11 cellular contexts compared by ENCODE assay signal in genomic region chrX:105837227-105837626, GRCh38.
DNase-seq lines count a peak whose midpoint lies in the region; ATAC-seq and TF ChIP-seq lines count a peak whose summit lies in the region.
"Had no signal": no experiment of that assay in that cellular context is flagged by ENCODE, and none has a peak within 500 bp of the region (broad histone marks: within the 10 kb centered on the region; RNA-seq: fewer than 3 reads in every experiment).

No MANE protein-coding gene starts in this region.

- peak; percentile 42 for DNase-seq in DMS53 (lab: John Stamatoyannopoulos, UW)
- no peak for DNase-seq in DMS53 treated with DMSO at 0.1 percent for 48 hours (lab: John Stamatoyannopoulos, UW; ENCODE audit: unreplicated experiment)
- peak; percentile 85 for DNase-seq in dedifferentiated amniotic fluid mesenchymal stem cell (ENCODE audit: extremely low spot score)
- DNase-seq in kidney glomerular epithelial cell (lab: John Stamatoyannopoulos, UW), result peak; percentile 75
- DNase-seq in tibial artery, result peak; percentile 79 to 83
- DNase-seq: activated T-cell treated with anti-CD3 and anti-CD28 coated beads, Interleukin-2, amount 50 U/mL, for 24 hours; endodermal cell; naive thymus-derived CD4-positive, alpha-beta T cell had no signal

- no peaks in the 10 kb centered on the region for H3K27me3 ChIP-seq in tibial artery

- H3K27ac ChIP-seq in tibial artery, result peak overlapping the region; percentile 19 to 57

- H3K4me1 ChIP-seq in tibial artery, result peaks cover 0 to 6% (median 0%) of the 10 kb centered on the region in 4 donors

- no peaks in the 10 kb centered on the region for H3K36me3 ChIP-seq in tibial artery

- no peaks in the 10 kb centered on the region for H3K9me3 ChIP-seq in tibial artery

- no peak for TF ChIP-seq CTCF in tibial artery (IDR thresholded peaks at IDR 0.05)

- no peak overlapping the region for H3K4me3 ChIP-seq in tibial artery

- ATAC-seq in HG02623 (IDR thresholded peaks at IDR 0.05; ENCODE audit: unreplicated experiment) (no peak), GM21381 (IDR thresholded peaks at IDR 0.05; ENCODE audit: unreplicated experiment) (no peak), HG02973 (IDR thresholded peaks at IDR 0.05; ENCODE audit: unreplicated experiment) (no peak)
- ATAC-seq: naive thymus-derived CD4-positive, alpha-beta T cell had no signal

- intact Hi-C loops in tibial artery (cut with DNase I; ENCODE audit: low total_unique reads), result no loop called here
